ENCODE assay signal across 7 cellular contexts in genomic region chr13:106302843-106303242, GRCh38.
"Had no signal": no experiment of that assay in that cellular context is flagged by ENCODE, and none has a peak within 500 bp of the region (broad histone marks: within the 10 kb centered on the region; RNA-seq: fewer than 3 reads in every experiment).

No MANE protein-coding gene starts in this region.

- H3K4me3 Mint-ChIP-seq: GM23338, H9, IgD-negative memory B cell had no signal

- DNase-seq: H9, HCEC 1CT, Kasumi-1, KG1 had no signal

- H3K27ac Mint-ChIP-seq: GM23338, IgD-negative memory B cell had no signal

- H3K27ac ChIP-seq: HL-60 had no signal

- H3K4me1 Mint-ChIP-seq: IgD-negative memory B cell had no signal

- H3K4me3 ChIP-seq: GM23338 had no signal

- H3K27me3 Mint-ChIP-seq: IgD-negative memory B cell had no signal

- H2AFZ ChIP-seq: GM23338 had no signal
